ENCODE assay signal across 20 cellular contexts in the genomic region with DNA sequence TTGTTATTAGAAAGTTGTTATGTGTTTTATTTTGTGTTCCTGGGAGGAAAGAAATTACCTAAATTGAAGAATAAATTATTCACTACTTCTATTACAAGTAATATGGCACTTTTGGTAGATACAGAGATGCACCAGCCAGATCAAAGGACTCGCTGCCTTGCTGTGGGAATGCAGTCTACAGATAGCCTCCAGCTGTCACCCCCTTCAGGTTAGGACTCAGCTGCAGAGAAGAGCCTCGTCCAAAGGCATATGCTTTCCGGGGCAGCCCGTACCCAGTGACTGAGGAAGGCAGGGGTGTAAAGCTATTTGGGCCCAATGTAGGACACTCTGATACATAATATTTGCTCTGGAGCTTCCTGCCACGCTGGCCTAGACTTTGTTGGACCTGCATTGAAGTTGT.
A peak's percentile ranks its signal among the peaks of the same experiment; 100 is the strongest.
DNase-seq lines count a peak whose midpoint lies in the region; ATAC-seq, FAIRE-seq and TF ChIP-seq lines count a peak whose summit lies in the region.
"Had no signal": no experiment of that assay in that cellular context is flagged by ENCODE, and none has a peak within 500 bp of the region (broad histone marks: within the 10 kb centered on the region; RNA-seq: fewer than 3 reads in every experiment).

No MANE protein-coding gene starts in this region.

- no peak overlapping the region for H3K27ac ChIP-seq in HepG2 (ENCODE audit: extremely low read length, insufficient read depth, low read length)
- no peak overlapping the region for H3K27ac ChIP-seq in right lobe of liver
- H3K27ac ChIP-seq in K562 (ENCODE audit: extremely low read depth, low read depth, low read length) = no peak overlapping the region
- H3K27ac ChIP-seq: 22Rv1, BLaER1, C4-2B, GM23248 had no signal

- H3K4me2 ChIP-seq in HepG2 (ENCODE audit: low read depth, low read length) (no peak overlapping the region), K562 (ENCODE audit: insufficient read depth, low read length) (no peak overlapping the region)
- H3K4me2 ChIP-seq: BLaER1 had no signal

- DNase-seq in HepG2 (ENCODE audit: low spot score) (no peak), right lobe of liver (no peak), K562 (ENCODE audit: extremely low read depth in 1 of 4, low spot score in 3 of 4) (peak in 1 of 4 experiments; percentile 11), iPS-NIHi7 (ENCODE audit: extremely low spot score) (peak; percentile 26), DMS53 (lab: John Stamatoyannopoulos, UW) (no peak)
- DNase-seq: Caco-2; CD4-positive, CD25-positive, alpha-beta regulatory T cell; CD8-positive, alpha-beta T cell; EL; GDM1; GM23248; H9 had no signal

- H3K9ac ChIP-seq in HepG2 (ENCODE audit: insufficient read depth, low read depth, low read length) (no peak overlapping the region), K562 (ENCODE audit: insufficient read depth in 1 of 2, low read depth in 2 of 2, low read length in 2 of 2) (no peak overlapping the region)
- H3K9ac ChIP-seq: BLaER1, GM23248 had no signal

- TF ChIP-seq CTCF in HepG2 (CRISPR knock-in tag; IDR thresholded peaks at IDR 0.05) = no peak
- TF ChIP-seq CTCF in right lobe of liver (IDR thresholded peaks at IDR 0.05) = no peak
- no peak for TF ChIP-seq CTCF in K562 (IDR thresholded peaks at IDR 0.05 in 2 of 3, conservative IDR thresholded peaks at IDR 0.05 in 1 of 3; ENCODE audit: insufficient read depth in 2 of 3, low read depth in 1 of 3, low read length in 3 of 3)

- TF ChIP-seq EP300 in HepG2 (IDR thresholded peaks at IDR 0.05; ENCODE audit: low read depth in 2 of 2, low read length in 2 of 2) (no peak), HepG2 (CRISPR knock-in tag; IDR thresholded peaks at IDR 0.05; ENCODE audit: borderline replicate concordance) (no peak), K562 (IDR thresholded peaks at IDR 0.05; ENCODE audit: low read length) (no peak)

- BruUV-seq in HepG2 (replicated peaks; lab: Mats Ljungman, UMichigan) = no TSS peak
- no TSS peak for BruUV-seq in K562 (replicated peaks; lab: Mats Ljungman, UMichigan)

- FAIRE-seq in HepG2 (lab: Jason Lieb, UNC) (no peak), K562 (lab: Jason Lieb, UNC) (no peak)
- FAIRE-seq: A204.1, GM12878, GM19239 had no signal

- TF ChIP-seq POLR2A in HepG2 (IDR thresholded peaks at IDR 0.05; ENCODE audit: insufficient read depth in 1 of 2, low read depth in 2 of 2, low read length in 2 of 2) (no peak), right lobe of liver (IDR thresholded peaks at IDR 0.05) (no peak), K562 (conservative IDR thresholded peaks at IDR 0.05) (no peak)

- H3K4me3 ChIP-seq in HepG2 (replicated peaks in 1 of 3; ENCODE audit: insufficient read depth in 1 of 3, low read depth in 2 of 3, low read length in 3 of 3) = no peak overlapping the region
- no peak overlapping the region for H3K4me3 ChIP-seq in right lobe of liver
- no peak overlapping the region for H3K4me3 ChIP-seq in K562
- H3K4me3 ChIP-seq: BLaER1, GM12878, GM23248 had no signal

- H3K36me3 ChIP-seq in HepG2 (replicated peaks in 1 of 2; ENCODE audit: control insufficient read depth in 1 of 2, insufficient read depth in 2 of 2, low read length in 2 of 2) (no peaks in the 10 kb centered on the region), right lobe of liver (no peaks in the 10 kb centered on the region), K562 (ENCODE audit: control insufficient read depth, insufficient read depth, low read length) (no peaks in the 10 kb centered on the region)
- H3K36me3 ChIP-seq: BLaER1 had no signal

- TF ChIP-seq RAD21 in HepG2 (CRISPR knock-in tag; IDR thresholded peaks at IDR 0.05) (no peak), K562 (CRISPR knock-in tag; conservative IDR thresholded peaks at IDR 0.05 in 1 of 2, IDR thresholded peaks at IDR 0.05 in 1 of 2) (no peak)

- H2AFZ ChIP-seq in HepG2 (ENCODE audit: low read length) (no peak overlapping the region), K562 (ENCODE audit: low read depth, low read length) (peak overlapping the region; percentile 33; the same call in 1 of the 2 replicates)
- H2AFZ ChIP-seq: GM23248 had no signal

- POLR2A ChIA-PET in HepG2 (lab: Yijun Ruan, JAX) = no interaction called here
- POLR2A ChIA-PET in K562 (lab: Yijun Ruan, JAX) = interaction anchor here (0.9 kb wide), 1 partner anchor 18 kb away, joined by 3 read pairs; no protein-coding TSS in a partner anchor

- intact Hi-C loops in HepG2 (cut with micrococcal nuclease; ENCODE audit: unreplicated experiment) = no loop called here
- intact Hi-C loops in right lobe of liver (cut with DNase I) = no loop called here
- intact Hi-C loops in K562 (cut with micrococcal nuclease) = no loop called here

- no peaks in the 10 kb centered on the region for H3K27me3 ChIP-seq in HepG2 (ENCODE audit: control insufficient read depth in 1 of 2, insufficient read depth in 2 of 2, low read length in 2 of 2)
- H3K27me3 ChIP-seq in right lobe of liver = no peaks in the 10 kb centered on the region
- H3K27me3 ChIP-seq in K562 (ENCODE audit: control insufficient read depth in 2 of 2, insufficient read depth in 2 of 2, low read length in 2 of 2) = no peaks in the 10 kb centered on the region
- H3K27me3 ChIP-seq: BLaER1 had no signal

- CTCF ChIA-PET in HepG2 (lab: Yijun Ruan, JAX; ENCODE audit: low intra/inter-chr PET ratio, low total read pairs) = no interaction called here
- CTCF ChIA-PET in K562 (lab: Yijun Ruan, JAX; ENCODE audit: low intra/inter-chr PET ratio) = no interaction called here

- H3K9me1 ChIP-seq in K562 (ENCODE audit: control insufficient read depth, insufficient read depth, low read length) = no peaks in the 10 kb centered on the region

- in situ Hi-C loops in HepG2 (cut with HindIII; ENCODE audit: extremely low pct_ligation_motif_present, low pct_unique_long_range_greater_than_20kb) = no loop called here
- in situ Hi-C loops in K562 (cut with MboI) = no loop called here

- H3K4me1 ChIP-seq in HepG2 (ENCODE audit: insufficient read depth, low read length) (no peaks in the 10 kb centered on the region), right lobe of liver (no peaks in the 10 kb centered on the region), K562 (replicated peaks in 1 of 2; ENCODE audit: control insufficient read depth in 2 of 2, insufficient read depth in 2 of 2, low read length in 2 of 2) (no peaks in the 10 kb centered on the region)
- H3K4me1 ChIP-seq: BLaER1, Caco-2 had no signal

- H3K79me2 ChIP-seq in HepG2 (ENCODE audit: insufficient read depth, low read length) (no peaks in the 10 kb centered on the region), K562 (ENCODE audit: control insufficient read depth, insufficient read depth, low read length) (no peaks in the 10 kb centered on the region)

- H4K20me1 ChIP-seq in HepG2 (ENCODE audit: insufficient read depth, low read length) = no peaks in the 10 kb centered on the region
- no peaks in the 10 kb centered on the region for H4K20me1 ChIP-seq in K562 (replicated peaks; ENCODE audit: control insufficient read depth, insufficient read depth, low read length)
- H4K20me1 ChIP-seq: BLaER1 had no signal

- ATAC-seq in HepG2 (peak; percentile 59; the same call in 2 of the 3 replicates), right lobe of liver (no peak), K562 (no peak; the same call in 2 of the 3 replicates), HG03354 (IDR thresholded peaks at IDR 0.05; ENCODE audit: poor library complexity, severe bottlenecking, unreplicated experiment) (no peak)
- ATAC-seq: CD8-positive, alpha-beta T cell; GM12878; HCT116 had no signal

- H3K9me3 ChIP-seq in HepG2 (ENCODE audit: low read length) (no peaks in the 10 kb centered on the region), right lobe of liver (no peaks in the 10 kb centered on the region), K562 (replicated peaks; ENCODE audit: control insufficient read depth, insufficient read depth, low read depth, low read length) (no peaks in the 10 kb centered on the region)
- H3K9me3 ChIP-seq: BLaER1, Caco-2 had no signal

- 17% methylated on average over 5 of the region's 5 CpGs for WGBS in HepG2 (ENCODE audit: low lambda C conversion rate)
- WGBS in right lobe of liver (ENCODE audit: insufficient coverage, low coverage, low lambda C conversion rate, missing lambda C conversion rate) = 62% methylated on average over 3 of the region's 5 CpGs
- WGBS in K562 (ENCODE audit: insufficient coverage, low coverage, missing lambda C conversion rate) = 15% methylated on average over 5 of the region's 5 CpGs

TF ChIP-seq in HepG2, 621 proteins besides CTCF, POLR2A, EP300 and RAD21 (continues in another document):
- TF ChIP-seq NFYC (CRISPR knock-in tag; IDR thresholded peaks at IDR 0.05) (no peak), BRD4 (CRISPR knock-in tag; IDR thresholded peaks at IDR 0.05) (no peak)
- TF ChIP-seq, protein P1, sequence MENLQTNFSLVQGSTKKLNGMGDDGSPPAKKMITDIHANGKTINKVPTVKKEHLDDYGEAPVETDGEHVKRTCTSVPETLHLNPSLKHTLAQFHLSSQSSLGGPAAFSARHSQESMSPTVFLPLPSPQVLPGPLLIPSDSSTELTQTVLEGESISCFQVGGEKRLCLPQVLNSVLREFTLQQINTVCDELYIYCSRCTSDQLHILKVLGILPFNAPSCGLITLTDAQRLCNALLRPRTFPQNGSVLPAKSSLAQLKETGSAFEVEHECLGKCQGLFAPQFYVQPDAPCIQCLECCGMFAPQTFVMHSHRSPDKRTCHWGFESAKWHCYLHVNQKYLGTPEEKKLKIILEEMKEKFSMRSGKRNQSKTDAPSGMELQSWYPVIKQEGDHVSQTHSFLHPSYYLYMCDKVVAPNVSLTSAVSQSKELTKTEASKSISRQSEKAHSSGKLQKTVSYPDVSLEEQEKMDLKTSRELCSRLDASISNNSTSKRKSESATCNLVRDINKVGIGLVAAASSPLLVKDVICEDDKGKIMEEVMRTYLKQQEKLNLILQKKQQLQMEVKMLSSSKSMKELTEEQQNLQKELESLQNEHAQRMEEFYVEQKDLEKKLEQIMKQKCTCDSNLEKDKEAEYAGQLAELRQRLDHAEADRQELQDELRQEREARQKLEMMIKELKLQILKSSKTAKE (CRISPR knock-in tag; IDR thresholded peaks at IDR 0.05; ENCODE audit: borderline replicate concordance) = no peak

TF ChIP-seq in K562, 482 proteins besides CTCF, POLR2A, EP300 and RAD21:
- TF ChIP-seq XRCC4 (IDR thresholded peaks at IDR 0.05; ENCODE audit: extremely low read depth, insufficient read depth, insufficient read length) = no peak
- TF ChIP-seq, protein P2, sequence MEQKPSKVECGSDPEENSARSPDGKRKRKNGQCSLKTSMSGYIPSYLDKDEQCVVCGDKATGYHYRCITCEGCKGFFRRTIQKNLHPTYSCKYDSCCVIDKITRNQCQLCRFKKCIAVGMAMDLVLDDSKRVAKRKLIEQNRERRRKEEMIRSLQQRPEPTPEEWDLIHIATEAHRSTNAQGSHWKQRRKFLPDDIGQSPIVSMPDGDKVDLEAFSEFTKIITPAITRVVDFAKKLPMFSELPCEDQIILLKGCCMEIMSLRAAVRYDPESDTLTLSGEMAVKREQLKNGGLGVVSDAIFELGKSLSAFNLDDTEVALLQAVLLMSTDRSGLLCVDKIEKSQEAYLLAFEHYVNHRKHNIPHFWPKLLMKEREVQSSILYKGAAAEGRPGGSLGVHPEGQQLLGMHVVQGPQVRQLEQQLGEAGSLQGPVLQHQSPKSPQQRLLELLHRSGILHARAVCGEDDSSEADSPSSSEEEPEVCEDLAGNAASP (IDR thresholded peaks at IDR 0.05) = no peak
